ENCODE assay signal across 15 cellular contexts in genomic region chr1:24540051-24540905, GRCh38. TPM values are rescaled to one million over a fixed set of nuclear protein-coding genes. Genes with fewer than 3 reads are reported as not detected.
DNase-seq lines count a peak whose midpoint lies in the region; ATAC-seq, FAIRE-seq and TF ChIP-seq lines count a peak whose summit lies in the region.
"Had no signal": no experiment of that assay in that cellular context is flagged by ENCODE, and none has a peak within 500 bp of the region (broad histone marks: within the 10 kb centered on the region; RNA-seq: fewer than 3 reads in every experiment).

No MANE protein-coding gene starts in this region.

- H3K4me2 ChIP-seq in A549 (peak overlapping the region; percentile 88), GM23338 (no peak overlapping the region)

- no peak for TF ChIP-seq POLR2A in A549 (IDR thresholded peaks at IDR 0.05; ENCODE audit: low read length)

- H3K36me3 Mint-ChIP-seq in GM23338 (ENCODE audit: low read depth), result peaks cover under 1% of the 10 kb centered on the region; the same call in 1 of the 3 replicates
- H3K36me3 Mint-ChIP-seq in activated CD4-positive, alpha-beta memory T cell treated with anti-CD3 and anti-CD28 coated beads, Interleukin-2, amount 10 ng/mL, durations not matched to agents 7 days and 5 days (ENCODE audit: low read depth), result peaks cover 42% of the 10 kb centered on the region
- H3K36me3 Mint-ChIP-seq in chondrocyte (ENCODE audit: low read depth), result peaks cover 1% of the 10 kb centered on the region

- H3K27ac ChIP-seq in A549 (peak overlapping the region; percentile 84 to 94), GM23338 (ENCODE audit: low read depth) (no peak overlapping the region)

- no peak for TF ChIP-seq CTCF in A549 (IDR thresholded peaks at IDR 0.05)
- no peak for TF ChIP-seq CTCF in GM23338 (conservative IDR thresholded peaks at IDR 0.05; ENCODE audit: low read depth in 2 of 2)
- no peak for TF ChIP-seq CTCF in chondrocyte (IDR thresholded peaks at IDR 0.05)

- H3K9me3 ChIP-seq in A549, result no peaks in the 10 kb centered on the region

- H3K27me3 Mint-ChIP-seq in GM23338 (ENCODE audit: insufficient read depth, low read depth, poor library complexity) (peaks cover 3% of the 10 kb centered on the region), chondrocyte (ENCODE audit: low read depth) (no peaks in the 10 kb centered on the region)
- no peaks in the 10 kb centered on the region for H3K27me3 Mint-ChIP-seq in activated CD4-positive, alpha-beta memory T cell treated with anti-CD3 and anti-CD28 coated beads, Interleukin-2, amount 10 ng/mL, durations not matched to agents 7 days and 5 days

- H3K9me3 Mint-ChIP-seq in GM23338, result no peaks in the 10 kb centered on the region
- H3K9me3 Mint-ChIP-seq in activated CD4-positive, alpha-beta memory T cell treated with anti-CD3 and anti-CD28 coated beads, Interleukin-2, amount 10 ng/mL, durations not matched to agents 7 days and 5 days, result no peaks in the 10 kb centered on the region
- no peaks in the 10 kb centered on the region for H3K9me3 Mint-ChIP-seq in chondrocyte (ENCODE audit: low read depth)

- H3K9me2 ChIP-seq in GM23338 (ENCODE audit: insufficient read depth), result no peaks in the 10 kb centered on the region

- TF ChIP-seq RAD21 in A549 (conservative IDR thresholded peaks at IDR 0.05 in 1 of 2, IDR thresholded peaks at IDR 0.05 in 1 of 2), result no peak

- H3K27ac Mint-ChIP-seq in GM23338 (peak overlapping the region; percentile 24; the same call in 1 of the 2 replicates), chondrocyte (ENCODE audit: unreplicated experiment) (no peak overlapping the region)
- H3K27ac Mint-ChIP-seq in activated CD4-positive, alpha-beta memory T cell treated with anti-CD3 and anti-CD28 coated beads, Interleukin-2, amount 10 ng/mL, durations not matched to agents 7 days and 5 days, result peak overlapping the region; percentile 81

- H3K4me1 Mint-ChIP-seq in GM23338 (peaks cover 34% of the 10 kb centered on the region), chondrocyte (ENCODE audit: low read depth) (peaks cover 11% of the 10 kb centered on the region)
- H3K4me1 Mint-ChIP-seq in activated CD4-positive, alpha-beta memory T cell treated with anti-CD3 and anti-CD28 coated beads, Interleukin-2, amount 10 ng/mL, durations not matched to agents 7 days and 5 days, result peaks cover 77% of the 10 kb centered on the region

- no peak for FAIRE-seq in A549 (lab: Jason Lieb, UNC)

- H3K27me3 ChIP-seq in GM23338 (ENCODE audit: insufficient read depth), result no peaks in the 10 kb centered on the region
- no peaks in the 10 kb centered on the region for H3K27me3 ChIP-seq in H7 (ENCODE audit: control insufficient read depth, insufficient read depth, low read length)

- H3K36me3 ChIP-seq in GM23338 (ENCODE audit: insufficient read depth) (no peaks in the 10 kb centered on the region), H7 (replicated peaks; ENCODE audit: control insufficient read depth, insufficient read depth, low read length) (no peaks in the 10 kb centered on the region; the same call in 1 of the 2 replicates)

- POLR2A ChIA-PET in A549 (lab: Yijun Ruan, JAX), result interaction anchor here (0.5 to 1.4 kb wide), 3 partner anchors 19 to 38 kb away, joined by 3 to 5 read pairs (median 3); partner anchors contain the start of gene RCAN3
- POLR2A ChIA-PET in activated CD4-positive, alpha-beta memory T cell treated with anti-CD3 and anti-CD28 coated beads, Interleukin-2, amount 10 ng/mL, durations not matched to agents 7 days and 5 days (lab: Charles Lee), result interaction anchor here (0.7 to 2.7 kb wide), 11 partner anchors 34 to 124 kb away, joined by 3 to 14 read pairs (median 6); partner anchors contain the start of genes NIPAL3 and RCAN3

- no peak overlapping the region for H2AFZ ChIP-seq in GM23338

- CTCF ChIA-PET in A549 (lab: Yijun Ruan, JAX), result interaction anchor here (0.5 to 1.4 kb wide), 4 partner anchors 13 to 360 kb away, joined by 3 to 6 read pairs (median 3); partner anchors contain the start of gene NIPAL3
- CTCF ChIA-PET in activated CD4-positive, alpha-beta memory T cell treated with anti-CD3 and anti-CD28 coated beads, Interleukin-2, amount 10 ng/mL, durations not matched to agents 7 days and 5 days (lab: Charles Lee), result interaction anchor here (0.8 to 4.8 kb wide), 19 partner anchors 10 to 390 kb away, joined by 3 to 28 read pairs (median 4); partner anchors contain the start of gene NIPAL3

- H3K4me3 Mint-ChIP-seq in GM23338, result no peak overlapping the region
- peak overlapping the region; percentile 44 for H3K4me3 Mint-ChIP-seq in activated CD4-positive, alpha-beta memory T cell treated with anti-CD3 and anti-CD28 coated beads, Interleukin-2, amount 10 ng/mL, durations not matched to agents 7 days and 5 days
- no peak overlapping the region for H3K4me3 Mint-ChIP-seq in chondrocyte (ENCODE audit: unreplicated experiment)

- DNase-seq in A549 (ENCODE audit: low read depth in 1 of 2, low spot score in 1 of 2), result no peak
- DNase-seq in GM23338 (ENCODE audit: low spot score), result no peak
- peak; percentile 3 for DNase-seq in activated CD4-positive, alpha-beta memory T cell treated with anti-CD3 and anti-CD28 coated beads, Interleukin-2, amount 10 ng/mL, durations not matched to agents 7 days and 5 days
- DNase-seq in left lobe of liver (ENCODE audit: low spot score), result no peak
- DNase-seq in dermis blood vessel endothelial cell, result no peak
- no peak for DNase-seq in GM19238 (ENCODE audit: insufficient read length, low spot score)
- DNase-seq in H7, result no peak
- no peak for DNase-seq in chondrocyte (ENCODE audit: low spot score)
- DNase-seq: GOT3, NCI-H1436, NCI-H82, SW 1271 had no signal

- peak in 1 of 2 experiments; percentile 27; a peak in 3 of 6 replicates for ATAC-seq in A549
- no peak for ATAC-seq in GM23338
- ATAC-seq in left lobe of liver, result peak; percentile 19

- no peaks in the 10 kb centered on the region for H4K20me1 ChIP-seq in GM23338 (replicated peaks; ENCODE audit: insufficient read depth)

- H3K4me3 ChIP-seq in A549 (peak overlapping the region; percentile 27; the same call in 1 of the 3 replicates), GM23338 (no peak overlapping the region), H7 (ENCODE audit: insufficient read depth, low read depth, low read length) (no peak overlapping the region)

- peaks cover 69% of the 10 kb centered on the region for H3K4me1 ChIP-seq in A549
- peaks cover 18% of the 10 kb centered on the region for H3K4me1 ChIP-seq in GM23338 (ENCODE audit: insufficient read depth)

- no peaks in the 10 kb centered on the region for H3K79me2 ChIP-seq in GM23338 (replicated peaks; ENCODE audit: insufficient read depth)

- TF ChIP-seq EP300 in A549 (IDR thresholded peaks at IDR 0.05), result no peak

- H3F3A ChIP-seq in GM23338 (replicated peaks; ENCODE audit: low read depth), result no peaks in the 10 kb centered on the region

- WGBS in A549 (ENCODE audit: missing lambda C conversion rate), result 2% methylated on average over 15 of the region's 15 CpGs

TF ChIP-seq in A549, 52 proteins besides CTCF, POLR2A, EP300 and RAD21 (continues in another document):
- no peak for TF ChIP-seq ATOH8 (CRISPR knock-in tag; IDR thresholded peaks at IDR 0.05; ENCODE audit: low read depth)
- TF ChIP-seq NR3C1 (IDR thresholded peaks at IDR 0.05), result no peak
- TF ChIP-seq MAZ (IDR thresholded peaks at IDR 0.05; ENCODE audit: borderline replicate concordance, low read depth, low read length), result no peak

TF ChIP-seq in GM23338, 12 proteins besides CTCF, POLR2A, EP300 and RAD21 (continues in another document):
- TF ChIP-seq EZH2phosphoT487 (IDR thresholded peaks at IDR 0.05; ENCODE audit: unreplicated experiment), result no peak

RNA-seq across cellular contexts. Expression of gene NCMAP, which starts 15.6 kb away (rescaled TPM):
- 1.7 and 2.2 TPM in 2 replicates for polyA plus RNA-seq in A549 (2011; rRNA removed)
- 0.08 and 0.09 TPM in 2 replicates for polyA plus RNA-seq in A549 (2012; cell fraction: cytosol; rRNA removed)
- 0.04 and 0.12 TPM in 2 replicates for polyA plus RNA-seq in A549 (2012; cell fraction: nucleus; rRNA removed)
- polyA plus RNA-seq in A549 (2017; fragmentation: RNase III; extraction: RNeasy Plus Mini Kit Qiagen cat#74134 plus additional on column Dnase treatment), result 0.08 to 0.24 TPM (median 0.13 TPM) in 3 replicates
- 1.8 and 2.5 TPM in 2 replicates for polyA minus RNA-seq in A549 (2011; rRNA and poly(A)+ RNA removed)
- 0.17 and 0.85 TPM in 2 replicates for total RNA-seq in GM23338 (2014; rRNA removed; shearing (Covaris generic))
- polyA plus RNA-seq in GM23338 (2016; fragmentation: Nextera tagmentation; extraction: Ambion mirVana), result 0.12 and 0.23 TPM in 2 replicates
- not detected for total RNA-seq in activated CD4-positive, alpha-beta memory T cell treated with anti-CD3 and anti-CD28 coated beads, Interleukin-2, amount 10 ng/mL, durations not matched to agents 7 days and 5 days
- 1.0 TPM for total RNA-seq in left lobe of liver
- total RNA-seq in dermis blood vessel endothelial cell, result not detected in 2 replicates
- 0.10 and 0.11 TPM in 2 replicates for total RNA-seq in H7 (2014; rRNA removed; shearing (Covaris generic))
- not detected in 3 replicates for total RNA-seq in chondrocyte
- total RNA-seq: cardiac septum, myocyte had no signal
- polyA plus RNA-seq: BJ had no signal

RNA-seq across cellular contexts. Expression of gene RCAN3, which starts 37.6 kb away (rescaled TPM):
- polyA plus RNA-seq in A549 (2011; rRNA removed), result 11.5 and 14.6 TPM in 2 replicates
- polyA plus RNA-seq in A549 (2012; cell fraction: cytosol; rRNA removed), result 5.8 and 6.8 TPM in 2 replicates
- polyA plus RNA-seq in A549 (2012; cell fraction: nucleus; rRNA removed), result 3.3 and 7.4 TPM in 2 replicates
- polyA plus RNA-seq in A549 (2017; fragmentation: RNase III; extraction: RNeasy Plus Mini Kit Qiagen cat#74134 plus additional on column Dnase treatment), result 6.7 to 7.5 TPM (median 7.4 TPM) in 3 replicates
- polyA minus RNA-seq in A549 (2011; rRNA and poly(A)+ RNA removed), result 9.7 and 10.4 TPM in 2 replicates
- total RNA-seq in GM23338 (2014; rRNA removed; shearing (Covaris generic)), result 11.2 and 13.7 TPM in 2 replicates
- 8.9 and 9.1 TPM in 2 replicates for polyA plus RNA-seq in GM23338 (2016; fragmentation: Nextera tagmentation; extraction: Ambion mirVana)
- 10 to 100 TPM; 59.3 to 62.6 TPM for total RNA-seq in activated CD4-positive, alpha-beta memory T cell treated with anti-CD3 and anti-CD28 coated beads, Interleukin-2, amount 10 ng/mL, durations not matched to agents 7 days and 5 days
- total RNA-seq in left lobe of liver, result 2.9 TPM
- 2.6 and 4.2 TPM in 2 replicates for total RNA-seq in dermis blood vessel endothelial cell
- total RNA-seq in H7 (2014; rRNA removed; shearing (Covaris generic)), result 29.3 and 31.7 TPM in 2 replicates
- total RNA-seq in chondrocyte, result 14.5 to 16.2 TPM (median 15.2 TPM) in 3 replicates
